In genomic region chr11:67353317-67354313, GRCh38 we compare ENCODE assay signal across 8 cellular contexts. TPM values are rescaled to one million over a fixed set of nuclear protein-coding genes. Genes with fewer than 3 reads are reported as not detected.
DNase-seq lines count a peak whose midpoint lies in the region; ATAC-seq and TF ChIP-seq lines count a peak whose summit lies in the region.

TSS of gene POLD4 (minus strand) at chr11:67353546. CDS start at chr11:67353399, 147 bp downstream.

- peaks cover 0 to 1% (median 0%) of the 10 kb centered on the region in 4 donors for H3K36me3 ChIP-seq in liver (ENCODE audit: control insufficient read depth in 4 of 4, insufficient read depth in 3 of 4, low read depth in 1 of 4, low read length in 3 of 4)

- DNase-seq in CD1c-positive myeloid dendritic cell (ENCODE audit: extremely low spot score) (peak; percentile 98), NCI-H774 (lab: John Stamatoyannopoulos, UW) (peak; percentile 90), dermis blood vessel endothelial cell (peak; percentile 95)
- peak; percentile 94 for DNase-seq in activated CD4-positive, alpha-beta T cell treated with anti-CD3 and anti-CD28 coated beads, Interleukin-2, amount 50 U/mL, for 4 hours
- DNase-seq in stimulated activated CD4-positive, alpha-beta T cell treated with anti-CD3 and anti-CD28 coated beads, Interleukin-4, amount 100 ng/mL, for 1 hour, result peak; percentile 97

- peak within 1 kb of the TSS; percentile 91 to 99 for H3K9ac ChIP-seq in liver (ENCODE audit: low read depth in 1 of 2, low read length in 2 of 2)

- no peaks in the 10 kb centered on the region for H3K9me3 ChIP-seq in liver (ENCODE audit: control insufficient read depth in 4 of 4, low read length in 3 of 4)

- peaks cover 15 to 45% (median 32%) of the 10 kb centered on the region in 4 donors for H3K4me1 ChIP-seq in liver (ENCODE audit: control insufficient read depth in 4 of 4, insufficient read depth in 4 of 4, low read length in 3 of 4)

- WGBS in liver, result 4% methylated on average over 42 of the region's 42 CpGs

- H3K27ac ChIP-seq in liver (ENCODE audit: low read depth in 1 of 2, low read length in 2 of 2), result peak within 1 kb of the TSS; percentile 97 to 99

- no peak for TF ChIP-seq CTCF in liver (IDR thresholded peaks at IDR 0.05; ENCODE audit: low read depth, low read length, missing input control)

- peak within 1 kb of the TSS; percentile 83 to 94 (median 86) for H3K4me3 ChIP-seq in liver (ENCODE audit: low read depth in 1 of 3, low read length in 3 of 3)

- peak; percentile 68 for ATAC-seq in GM19438 (IDR thresholded peaks at IDR 0.05; ENCODE audit: low read depth, unreplicated experiment)
- peak; percentile 54 for ATAC-seq in HG03571 (IDR thresholded peaks at IDR 0.05; ENCODE audit: unreplicated experiment)

- H3K27me3 ChIP-seq in liver (ENCODE audit: control insufficient read depth in 4 of 4, insufficient read depth in 4 of 4, low read length in 3 of 4), result no peaks in the 10 kb centered on the region

- TF ChIP-seq RAD21 in liver (IDR thresholded peaks at IDR 0.05), result no peak

TF ChIP-seq in liver, 16 proteins besides CTCF, POLR2A, EP300 and RAD21:
- peak; percentile 83 for TF ChIP-seq YY1 (IDR thresholded peaks at IDR 0.05)
- TF ChIP-seq FOXA1 (IDR thresholded peaks at IDR 0.05), result no peak
- peak; percentile 57 for TF ChIP-seq TAF1 (conservative IDR thresholded peaks at IDR 0.05)
- peak; percentile 11 for TF ChIP-seq NR2F2 (IDR thresholded peaks at IDR 0.05)
- peak; percentile 17 for TF ChIP-seq MAX (IDR thresholded peaks at IDR 0.05)
- TF ChIP-seq GABPA (IDR thresholded peaks at IDR 0.05 in 1 of 2, conservative IDR thresholded peaks at IDR 0.05 in 1 of 2), result peak in 1 of 2 donors; percentile 68
- no peak for TF ChIP-seq ATF3 (IDR thresholded peaks at IDR 0.05)
- peak; percentile 93 for TF ChIP-seq SP1 (IDR thresholded peaks at IDR 0.05)
- peak; percentile 40 to 47 for TF ChIP-seq RXRA (IDR thresholded peaks at IDR 0.05)
- TF ChIP-seq EGR1 (IDR thresholded peaks at IDR 0.05; ENCODE audit: low read depth in 2 of 2), result no peak
- peak in 1 of 2 donors; percentile 45 for TF ChIP-seq HNF4A (conservative IDR thresholded peaks at IDR 0.05)
- peak; percentile 60 for TF ChIP-seq REST (IDR thresholded peaks at IDR 0.05)
- peak; percentile 84 for TF ChIP-seq ZBTB33 (IDR thresholded peaks at IDR 0.05)
- no peak for TF ChIP-seq HNF4G (IDR thresholded peaks at IDR 0.05)
- no peak for TF ChIP-seq FOXA2 (IDR thresholded peaks at IDR 0.05)
- peak in 1 of 2 donors; percentile 28 for TF ChIP-seq JUND (IDR thresholded peaks at IDR 0.05)

RNA-seq across cellular contexts. Expression of gene POLD4, which starts in this region (rescaled TPM):
- total RNA-seq in dermis blood vessel endothelial cell, result 41.8 and 54.1 TPM in 2 replicates
- total RNA-seq in liver, result 10 to 100 TPM; 18.8 to 53.0 TPM
- 100 to 1,000 TPM; 119 to 246 TPM for polyA plus RNA-seq in liver

Comparison
In these comparisons a context has a peak if more than half of its experiments do, and no peak if none do; other contexts are left out.
1. Peak in every context shown above with its lines: DNase-seq, ATAC-seq, H3K4me3 ChIP-seq and H3K27ac ChIP-seq.